In genomic region chr14:69300601-69301221, GRCh38 we compare ENCODE assay signal across 22 cellular contexts. TPM values are rescaled to one million over a fixed set of nuclear protein-coding genes. Genes with fewer than 3 reads are reported as not detected.
"Had no signal": no experiment of that assay in that cellular context is flagged by ENCODE, and none has a peak within 500 bp of the region (broad histone marks: within the 10 kb centered on the region; RNA-seq: fewer than 3 reads in every experiment).

No MANE protein-coding gene starts in this region.

- H3K27me3 ChIP-seq: pancreas, sigmoid colon, vagina had no signal

- ATAC-seq: activated CD8-positive, alpha-beta memory T cell treated with anti-CD3 and anti-CD28 coated beads, Interleukin-2, amount 10 ng/mL, durations not matched to agents 7 days and 5 days; activated naive CD8-positive, alpha-beta T cell treated with anti-CD3 and anti-CD28 coated beads, Interleukin-2, amount 50 U/mL, for 24 hours; left lobe of liver; naive thymus-derived CD4-positive, alpha-beta T cell; pancreas; stimulated activated naive B cell treated with anti-CD40 and anti-IgM and Interleukin-4, amounts not matched to agents 10 μg/mL and 1 μg/mL and 100 μg/mL, for 72 hours had no signal

- H3K4me1 ChIP-seq: pancreas, sigmoid colon, vagina had no signal

- H3K4me3 ChIP-seq: pancreas, sigmoid colon, vagina had no signal

- FAIRE-seq: keratinocyte, pancreas had no signal

- DNase-seq: activated CD4-positive, alpha-beta memory T cell treated with anti-CD3 and anti-CD28 coated beads, Interleukin-2, amount 10 ng/mL, durations not matched to agents 7 days and 5 days; activated CD4-positive, alpha-beta T cell treated with anti-CD3 and anti-CD28 coated beads for 48 hours; activated CD4-positive, CD25-positive, alpha-beta regulatory T cell; activated CD8-positive, alpha-beta memory T cell treated with anti-CD3 and anti-CD28 coated beads, Interleukin-2, amount 10 ng/mL, durations not matched to agents 7 days and 5 days; activated naive CD4-positive, alpha-beta T cell treated with Interleukin-2 at 50 U/mL for 16 hours; activated naive CD8-positive, alpha-beta T cell treated with anti-CD3 and anti-CD28 coated beads, Interleukin-2, amount 50 U/mL, for 24 hours; anterior cingulate cortex; brain microvascular endothelial cell; cortex of kidney; foreskin fibroblast; hypothalamus; mammary epithelial cell; naive thymus-derived CD4-positive, alpha-beta T cell; pancreas; sigmoid colon; stimulated activated CD4-positive, alpha-beta T cell treated with anti-CD3 and anti-CD28 coated beads, Interleukin-4, amount 100 ng/mL, for 4 hours; stimulated activated naive B cell treated with anti-CD40 and anti-IgM and Interleukin-4, amounts not matched to agents 10 μg/mL and 1 μg/mL and 100 μg/mL, for 72 hours; T-helper 1 cell; T-helper 9 cell had no signal

- H3K27ac ChIP-seq: brain microvascular endothelial cell, pancreas, sigmoid colon, vagina had no signal

- H3K36me3 ChIP-seq: brain microvascular endothelial cell, pancreas, sigmoid colon, vagina had no signal

- H3K9me3 ChIP-seq: pancreas, sigmoid colon, vagina had no signal

RNA-seq across cellular contexts. Expression of gene GALNT16, which starts 40.8 kb away (rescaled TPM):
- total RNA-seq: activated CD4-positive, alpha-beta memory T cell treated with anti-CD3 and anti-CD28 coated beads, Interleukin-2, amount 10 ng/mL, durations not matched to agents 7 days and 5 days had no signal
- polyA plus RNA-seq: keratinocyte; naive thymus-derived CD4-positive, alpha-beta T cell had no signal
